In genomic region chr6:42979523-42980177, GRCh38 we compare ENCODE assay signal across 7 cellular contexts. TPM values are rescaled to one million over a fixed set of nuclear protein-coding genes. Genes with fewer than 3 reads are reported as not detected.
DNase-seq lines count a peak whose midpoint lies in the region; ATAC-seq, FAIRE-seq and TF ChIP-seq lines count a peak whose summit lies in the region.

No MANE protein-coding gene starts in this region.

- peak; percentile 26 for FAIRE-seq in GM12891 (lab: Jason Lieb, UNC)

- no peak for TF ChIP-seq CTCF in astrocyte of the spinal cord (IDR thresholded peaks at IDR 0.05; ENCODE audit: low read depth, low read length)

- H3K9ac ChIP-seq in Karpas-422 (ENCODE audit: low read length) (peak overlapping the region; percentile 94), subcutaneous abdominal adipose tissue (ENCODE audit: low read length in 5 of 5) (peak overlapping the region; percentile 2 to 96 (median 88))

- H4K20me1 ChIP-seq in Karpas-422 (ENCODE audit: insufficient read depth, low read depth, low read length), result no peaks in the 10 kb centered on the region

- in situ Hi-C loops in astrocyte of the spinal cord (cut with HindIII; ENCODE audit: low sequenced_read_pairs), result no loop called here

- H3K4me3 ChIP-seq in Karpas-422 (ENCODE audit: low read length) (peak overlapping the region; percentile 93), astrocyte of the spinal cord (ENCODE audit: low read depth, low read length) (peak overlapping the region; percentile 73), subcutaneous abdominal adipose tissue (ENCODE audit: low read depth in 1 of 5, low read length in 5 of 5) (peak overlapping the region; percentile 82 to 97 (median 86))

- H3K9me3 ChIP-seq in Karpas-422 (ENCODE audit: low read length), result no peaks in the 10 kb centered on the region
- H3K9me3 ChIP-seq in subcutaneous abdominal adipose tissue (ENCODE audit: control insufficient read depth in 5 of 5, low read length in 5 of 5), result no peaks in the 10 kb centered on the region

- peak overlapping the region; percentile 78 for H3K27ac ChIP-seq in Karpas-422 (ENCODE audit: low read length)
- H3K27ac ChIP-seq in subcutaneous abdominal adipose tissue (ENCODE audit: low read depth, low read length), result peak overlapping the region; percentile 71

- peaks cover 6% of the 10 kb centered on the region; the same call in 1 of the 2 replicates for H3K36me3 ChIP-seq in Karpas-422 (ENCODE audit: insufficient read depth, low read length)
- peaks cover 0 to 4% (median 2%) of the 10 kb centered on the region in 5 donors for H3K36me3 ChIP-seq in subcutaneous abdominal adipose tissue (ENCODE audit: control insufficient read depth in 5 of 5, insufficient read depth in 5 of 5, low read length in 5 of 5)

- DNase-seq in GM12891 (ENCODE audit: insufficient read length, low spot score) (no peak), Karpas-422 (no peak), astrocyte of the spinal cord (ENCODE audit: low read depth, low spot score) (peak; percentile 48), kidney glomerular epithelial cell (lab: John Stamatoyannopoulos, UW) (peak; percentile 53), D341Med (ENCODE audit: low spot score) (no peak)

- H3K4me2 ChIP-seq in Karpas-422 (ENCODE audit: low read depth, low read length, poor library complexity, severe bottlenecking), result peak overlapping the region; percentile 93

- no peaks in the 10 kb centered on the region for H3K9me2 ChIP-seq in Karpas-422 (replicated peaks; ENCODE audit: insufficient read depth, low read length)

- no peaks in the 10 kb centered on the region for H3K27me3 ChIP-seq in Karpas-422 (ENCODE audit: low read length)
- H3K27me3 ChIP-seq in subcutaneous abdominal adipose tissue (ENCODE audit: control insufficient read depth in 5 of 5, insufficient read depth in 4 of 5, low read length in 5 of 5), result no peaks in the 10 kb centered on the region

- no peak for TF ChIP-seq POLR2A in GM12891 (IDR thresholded peaks at IDR 0.05; ENCODE audit: low read depth, low read length)

- peak overlapping the region; percentile 46 for H2AFZ ChIP-seq in Karpas-422 (ENCODE audit: low read length)

- ATAC-seq in HG02852 (IDR thresholded peaks at IDR 0.05; ENCODE audit: unreplicated experiment), result no peak

- H3K79me2 ChIP-seq in Karpas-422 (ENCODE audit: low read length), result peaks cover 34% of the 10 kb centered on the region

- H3K4me1 ChIP-seq in Karpas-422 (ENCODE audit: low read length) (peaks cover 41% of the 10 kb centered on the region), subcutaneous abdominal adipose tissue (ENCODE audit: control insufficient read depth in 5 of 5, insufficient read depth in 5 of 5, low read length in 5 of 5) (peaks cover 8 to 34% (median 27%) of the 10 kb centered on the region in 5 donors)

TF ChIP-seq in GM12891, 5 proteins besides CTCF, POLR2A, EP300 and RAD21:
- TF ChIP-seq POU2F2 (IDR thresholded peaks at IDR 0.05; ENCODE audit: low read depth, low read length), result no peak
- no peak for TF ChIP-seq PAX5 (IDR thresholded peaks at IDR 0.05; ENCODE audit: insufficient read depth, low read length, severe bottlenecking)
- no peak for TF ChIP-seq TAF1 (IDR thresholded peaks at IDR 0.05; ENCODE audit: low read depth, low read length)
- TF ChIP-seq POLR2AphosphoS5 (IDR thresholded peaks at IDR 0.05; ENCODE audit: low read depth, low read length), result no peak
- no peak for TF ChIP-seq SPI1 (IDR thresholded peaks at IDR 0.05; ENCODE audit: low read depth, low read length)

RNA-seq across cellular contexts. Expression of gene PEX6, which starts 0.7 kb away (rescaled TPM):
- 6.4 TPM for polyA plus RNA-seq in GM12891 (2012; ENCODE audit: low read depth, missing spikeins)
- total RNA-seq in Karpas-422 (2014; rRNA removed; shearing (Covaris generic); ENCODE audit: low replicate concordance), result 16.7 and 34.2 TPM in 2 replicates

RNA-seq across cellular contexts. Expression of gene PPP2R5D, which starts 4.7 kb away (rescaled TPM):
- 19.7 TPM for polyA plus RNA-seq in GM12891 (2012; ENCODE audit: low read depth, missing spikeins)
- total RNA-seq in Karpas-422 (2014; rRNA removed; shearing (Covaris generic); ENCODE audit: low replicate concordance), result 34.8 and 39.8 TPM in 2 replicates

RNA-seq across cellular contexts. Expression of gene GNMT, which starts 19.1 kb away (rescaled TPM):
- polyA plus RNA-seq in GM12891 (2012; ENCODE audit: low read depth, missing spikeins), result 0.26 TPM
- 0.48 and 0.76 TPM in 2 replicates for total RNA-seq in Karpas-422 (2014; rRNA removed; shearing (Covaris generic); ENCODE audit: low replicate concordance)

RNA-seq across cellular contexts. Expression of gene MEA1, which starts 34.1 kb away (rescaled TPM):
- polyA plus RNA-seq in GM12891 (2012; ENCODE audit: low read depth, missing spikeins), result 84.2 TPM
- total RNA-seq in Karpas-422 (2014; rRNA removed; shearing (Covaris generic); ENCODE audit: low replicate concordance), result 51.7 and 113 TPM in 2 replicates

RNA-seq across cellular contexts. Expression of gene KLHDC3, which starts 34.4 kb away (rescaled TPM):
- polyA plus RNA-seq in GM12891 (2012; ENCODE audit: low read depth, missing spikeins), result 50.5 TPM
- 53.7 and 81.1 TPM in 2 replicates for total RNA-seq in Karpas-422 (2014; rRNA removed; shearing (Covaris generic); ENCODE audit: low replicate concordance)

Comparison
In these comparisons a context has a peak if more than half of its experiments do, and no peak if none do; other contexts are left out.
1. DNase-seq: peak in astrocyte of the spinal cord (single experiment) and kidney glomerular epithelial cell (single experiment); none in GM12891 (single experiment), Karpas-422 (single experiment) and D341Med (single experiment).
2. Peak in every context shown above with its lines, with median percentiles within 50 percentile points of each other: H3K4me3 ChIP-seq.